Comparison of ENCODE assay signal across 22 cellular contexts in genomic region chr1:30409476-30410152, GRCh38.
DNase-seq lines count a peak whose midpoint lies in the region; ATAC-seq and TF ChIP-seq lines count a peak whose summit lies in the region.
"Had no signal": no experiment of that assay in that cellular context is flagged by ENCODE, and none has a peak within 500 bp of the region (broad histone marks: within the 10 kb centered on the region; RNA-seq: fewer than 3 reads in every experiment).

No MANE protein-coding gene starts in this region.

- no peak overlapping the region for H2BK5ac ChIP-seq in mesendoderm (ENCODE audit: low read length)

- H3K4ac ChIP-seq in mesendoderm (ENCODE audit: low read depth, low read length) = no peak overlapping the region

- H3K23ac ChIP-seq in mesendoderm (ENCODE audit: low read length) = no peak overlapping the region

- no CpG with 5 or more reads among the region's 5 CpGs for WGBS in mesendoderm (ENCODE audit: extremely low coverage, insufficient coverage, low lambda C conversion rate)
- 76 to 83% methylated on average over 5 of the region's 5 CpGs for WGBS in sigmoid colon, 2 donors

- H3K4me3 ChIP-seq in RWPE2 (ENCODE audit: severe bottlenecking) (no peak overlapping the region), mesendoderm (ENCODE audit: low read length) (no peak overlapping the region), uterus (no peak overlapping the region), sigmoid colon (no peak overlapping the region)
- H3K4me3 ChIP-seq: SJCRH30 had no signal

- H3K79me2 ChIP-seq in mesendoderm (ENCODE audit: control insufficient read depth, insufficient read depth, low read length) = no peaks in the 10 kb centered on the region

- H3K36me3 ChIP-seq in RWPE2 (ENCODE audit: low read depth) (no peaks in the 10 kb centered on the region), mesendoderm (ENCODE audit: control insufficient read depth, insufficient read depth, low read length) (no peaks in the 10 kb centered on the region), uterus (no peaks in the 10 kb centered on the region), sigmoid colon (no peaks in the 10 kb centered on the region)
- H3K36me3 ChIP-seq: SJCRH30 had no signal

- H3K4me1 ChIP-seq in RWPE2 (ENCODE audit: insufficient read depth, poor library complexity, severe bottlenecking) = no peaks in the 10 kb centered on the region
- H3K4me1 ChIP-seq in mesendoderm (ENCODE audit: control insufficient read depth, low read depth, low read length) = peaks cover 17% of the 10 kb centered on the region
- no peaks in the 10 kb centered on the region for H3K4me1 ChIP-seq in uterus
- H3K4me1 ChIP-seq in sigmoid colon = no peaks in the 10 kb centered on the region
- H3K4me1 ChIP-seq: SJCRH30 had no signal

- peak overlapping the region; percentile 83 for H2AK5ac ChIP-seq in mesendoderm (ENCODE audit: low read length)

- H2BK120ac ChIP-seq in mesendoderm (ENCODE audit: low read depth, low read length) = no peak overlapping the region

- H3K56ac ChIP-seq in mesendoderm (ENCODE audit: low read length) = no peak overlapping the region

- TF ChIP-seq CTCF in RWPE2 (IDR thresholded peaks at IDR 0.05; ENCODE audit: poor library complexity, severe bottlenecking) (no peak), uterus (IDR thresholded peaks at IDR 0.05) (no peak), sigmoid colon (IDR thresholded peaks at IDR 0.05) (no peak)

- H3K4me2 ChIP-seq in mesendoderm (ENCODE audit: low read length) = no peak overlapping the region

- no peak for TF ChIP-seq POLR2A in uterus (IDR thresholded peaks at IDR 0.05)
- TF ChIP-seq POLR2A in sigmoid colon (IDR thresholded peaks at IDR 0.05) = no peak

- no peak overlapping the region for H3K9ac ChIP-seq in mesendoderm (ENCODE audit: low read length)

- H3K27ac ChIP-seq in RWPE2 (ENCODE audit: poor library complexity, severe bottlenecking) (no peak overlapping the region), mesendoderm (ENCODE audit: low read depth, low read length) (no peak overlapping the region), uterus (no peak overlapping the region), sigmoid colon (no peak overlapping the region)
- H3K27ac ChIP-seq: foreskin keratinocyte, HL-60, SJCRH30 had no signal

- peak; percentile 25 for DNase-seq in activated effector memory CD4-positive, alpha-beta T cell treated with anti-CD3 and anti-CD28 coated beads, Interleukin-2, amount 50 U/mL, for 16 hours
- DNase-seq in activated effector memory CD4-positive, alpha-beta T cell treated with Interleukin-2 at 50 U/mL for 16 hours = no peak
- DNase-seq in RWPE2 (ENCODE audit: low spot score) (peak; percentile 19), mesendoderm (no peak), uterus (peak; percentile 5 to 9), sigmoid colon (no peak), anterior cingulate cortex (lab: John Stamatoyannopoulos, UW) (no peak)
- DNase-seq in stimulated activated CD4-positive, alpha-beta T cell treated with anti-CD3 and anti-CD28 coated beads, Interleukin-4, amount 100 ng/mL, for 1 hour = no peak
- DNase-seq: ACHN; activated naive CD4-positive, alpha-beta T cell treated with anti-CD3 and anti-CD28 coated beads for 36 hours; CD4-positive, alpha-beta memory T cell; DMS79 treated with DMSO at 0.1 percent for 48 hours; foreskin keratinocyte; HCEC 1CT; MM.1S; NCI-H187; NCI-H446 treated with DMSO at 0.1 percent for 48 hours; SJCRH30; stimulated activated naive CD4-positive, alpha-beta T cell treated with Interleukin-2 at 50 U/mL for 16 hours; T-helper 17 cell; trophoblast cell had no signal

- no peak for TF ChIP-seq EP300 in sigmoid colon (IDR thresholded peaks at IDR 0.05)

- no peaks in the 10 kb centered on the region for H3K79me1 ChIP-seq in mesendoderm (ENCODE audit: low read length)

- no peak for ATAC-seq in RWPE2 (ENCODE audit: low read depth)
- ATAC-seq: foreskin keratinocyte, T-helper 17 cell had no signal

- H3K18ac ChIP-seq in mesendoderm (ENCODE audit: low read length) = no peak overlapping the region

- no peak overlapping the region for H4K5ac ChIP-seq in mesendoderm (ENCODE audit: low read length)

- no peaks in the 10 kb centered on the region for H3K27me3 ChIP-seq in RWPE2 (ENCODE audit: insufficient read depth, poor library complexity, severe bottlenecking)
- H3K27me3 ChIP-seq in mesendoderm (ENCODE audit: insufficient read depth, low read length, poor library complexity) = no peaks in the 10 kb centered on the region
- no peaks in the 10 kb centered on the region for H3K27me3 ChIP-seq in uterus
- H3K27me3 ChIP-seq in sigmoid colon = peaks cover 0 to 23% (median 8%) of the 10 kb centered on the region in 3 donors
- H3K27me3 ChIP-seq: foreskin keratinocyte had no signal

- no peak overlapping the region for H2BK15ac ChIP-seq in mesendoderm (replicated peaks; ENCODE audit: low read depth)

- no peak overlapping the region for H4K8ac ChIP-seq in mesendoderm (ENCODE audit: low read depth, low read length)

- intact Hi-C loops in uterus (cut with DNase I; ENCODE audit: low total_unique reads) = no loop called here
- intact Hi-C loops in sigmoid colon (cut with DNase I) = no loop called here

- H3K9me3 ChIP-seq in RWPE2 (ENCODE audit: severe bottlenecking) (no peaks in the 10 kb centered on the region), uterus (no peaks in the 10 kb centered on the region), sigmoid colon (no peaks in the 10 kb centered on the region)
- H3K9me3 ChIP-seq: SJCRH30 had no signal

Comparison
In these comparisons a context has a peak if more than half of its experiments do, and no peak if none do; other contexts are left out.
1. DNase-seq: peak in activated effector memory CD4-positive, alpha-beta T cell treated with anti-CD3 and anti-CD28 coated beads, Interleukin-2, amount 50 U/mL, for 16 hours (single experiment), RWPE2 (single experiment) and uterus (2 of 2); none in activated effector memory CD4-positive, alpha-beta T cell treated with Interleukin-2 at 50 U/mL for 16 hours (single experiment), mesendoderm (single experiment), stimulated activated CD4-positive, alpha-beta T cell treated with anti-CD3 and anti-CD28 coated beads, Interleukin-4, amount 100 ng/mL, for 1 hour (single experiment), sigmoid colon (single experiment) and anterior cingulate cortex (0 of 58).